ENCODE assay signal across 9 cellular contexts in genomic region chr11:66326261-66327111, GRCh38. TPM values are rescaled to one million over a fixed set of nuclear protein-coding genes. Genes with fewer than 3 reads are reported as not detected.
A peak's percentile ranks its signal among the peaks of the same experiment; 100 is the strongest.
DNase-seq lines count a peak whose midpoint lies in the region; ATAC-seq and TF ChIP-seq lines count a peak whose summit lies in the region.
"Had no signal": no experiment of that assay in that cellular context is flagged by ENCODE, and none has a peak within 500 bp of the region (broad histone marks: within the 10 kb centered on the region; RNA-seq: fewer than 3 reads in every experiment).

No MANE protein-coding gene starts in this region.

- H3K27me3 Mint-ChIP-seq in CD8-positive, alpha-beta memory T cell = peaks cover 0 to 3% of the 10 kb centered on the region in 2 donors

- H3K4me3 ChIP-seq in CD8-positive, alpha-beta memory T cell (ENCODE audit: low read length) = no peak overlapping the region
- no peak overlapping the region for H3K4me3 ChIP-seq in upper lobe of right lung

- H3K9me3 ChIP-seq in CD8-positive, alpha-beta memory T cell (ENCODE audit: low read length) = no peaks in the 10 kb centered on the region
- no peaks in the 10 kb centered on the region for H3K9me3 ChIP-seq in upper lobe of right lung

- peak overlapping the region in 3 of 7 donors; percentile 52 to 65 (median 65) for H3K4me3 Mint-ChIP-seq in CD8-positive, alpha-beta memory T cell

- CTCF ChIA-PET in CD8-positive, alpha-beta memory T cell (lab: Charles Lee) = interaction anchor here (1.1 to 4.0 kb wide), 3 partner anchors 9 to 59 kb away, joined by 3 to 47 read pairs (median 8); partner anchors contain the start of gene CD248
- CTCF ChIA-PET in RWPE1 (lab: Yijun Ruan, JAX) = interaction anchor here (0.5 to 3.7 kb wide), 3 partner anchors 9 to 37 kb away, joined by 3 to 25 read pairs (median 3); no protein-coding TSS in a partner anchor

- no peaks in the 10 kb centered on the region for H3K9me3 Mint-ChIP-seq in CD8-positive, alpha-beta memory T cell

- no peak for TF ChIP-seq CTCF in RWPE1 (conservative IDR thresholded peaks at IDR 0.05; ENCODE audit: low read depth)
- no peak for TF ChIP-seq CTCF in omental fat pad (IDR thresholded peaks at IDR 0.05)
- TF ChIP-seq CTCF in GM13977 (IDR thresholded peaks at IDR 0.05; ENCODE audit: extremely low read depth, insufficient read depth, missing control alignments) = no peak
- no peak for TF ChIP-seq CTCF in upper lobe of right lung (IDR thresholded peaks at IDR 0.05)

- DNase-seq in CD8-positive, alpha-beta memory T cell = peak in 1 of 5 donors; percentile 57
- DNase-seq in RWPE1 (ENCODE audit: low spot score) = no peak
- DNase-seq in epithelial cell of prostate (ENCODE audit: low read depth, low spot score) = no peak
- no peak for DNase-seq in omental fat pad (ENCODE audit: low spot score)
- no peak for DNase-seq in CD1c-positive myeloid dendritic cell (ENCODE audit: extremely low spot score)
- no peak for DNase-seq in GM13977 (ENCODE audit: low spot score)
- no peak for DNase-seq in NCI-H2029 (lab: John Stamatoyannopoulos, UW)
- no peak for DNase-seq in upper lobe of right lung

- peaks cover 42 to 55% (median 42%) of the 10 kb centered on the region in 3 donors for H3K4me1 Mint-ChIP-seq in CD8-positive, alpha-beta memory T cell

- intact Hi-C loops in upper lobe of right lung (cut with DNase I) = no loop called here

- H3K4me1 ChIP-seq in CD8-positive, alpha-beta memory T cell (ENCODE audit: insufficient read depth, low read length) = peaks cover 44% of the 10 kb centered on the region
- peaks cover 21% of the 10 kb centered on the region for H3K4me1 ChIP-seq in upper lobe of right lung

- H3K36me3 ChIP-seq in CD8-positive, alpha-beta memory T cell (ENCODE audit: insufficient read depth, low read length) = no peaks in the 10 kb centered on the region
- H3K36me3 ChIP-seq in upper lobe of right lung = no peaks in the 10 kb centered on the region

- POLR2A ChIA-PET in CD8-positive, alpha-beta memory T cell (lab: Charles Lee) = interaction anchor here (0.5 to 1.8 kb wide), 6 partner anchors 9 to 930 kb away, joined by 3 to 10 read pairs (median 5); partner anchors contain the start of gene CD248
- POLR2A ChIA-PET in RWPE1 (lab: Yijun Ruan, JAX; ENCODE audit: low non-redundant PET) = interaction anchor here (0.9 kb wide), 1 partner anchor 9 kb away, joined by 8 read pairs; no protein-coding TSS in a partner anchor

- no peaks in the 10 kb centered on the region for H3K27me3 ChIP-seq in CD8-positive, alpha-beta memory T cell (ENCODE audit: insufficient read depth, low read length, poor library complexity, severe bottlenecking)
- no peaks in the 10 kb centered on the region for H3K27me3 ChIP-seq in upper lobe of right lung

- in situ Hi-C loops in GM13977 (cut with MboI; ENCODE audit: low pct_unique_long_range_greater_than_20kb, low sequenced_read_pairs, unreplicated experiment) = no loop called here

- H3K27ac ChIP-seq in CD8-positive, alpha-beta memory T cell (ENCODE audit: low read depth, low read length) = no peak overlapping the region
- H3K27ac ChIP-seq in RWPE1 (peak overlapping the region; percentile 100), epithelial cell of prostate (peak overlapping the region; percentile 71), upper lobe of right lung (no peak overlapping the region)
- H3K27ac ChIP-seq: HL-60 had no signal

- peak overlapping the region; percentile 68 to 96 (median 84) for H3K27ac Mint-ChIP-seq in CD8-positive, alpha-beta memory T cell

- no peaks in the 10 kb centered on the region for H3K36me3 Mint-ChIP-seq in CD8-positive, alpha-beta memory T cell

- ATAC-seq in omental fat pad (ENCODE audit: low FRiP score) = peak; percentile 20
- no peak for ATAC-seq in upper lobe of right lung

RNA-seq across cellular contexts. Expression of gene CD248, which starts 9.6 kb away (rescaled TPM):
- 1 to 10 TPM; 2.9 to 3.1 TPM for total RNA-seq in CD8-positive, alpha-beta memory T cell
- polyA plus RNA-seq in CD8-positive, alpha-beta memory T cell = 18.9 TPM
- total RNA-seq in omental fat pad = 100 to 1,000 TPM in 1 of 4 donors, 10 to 100 TPM in 3; 43.2 to 107 (median 70.7) TPM
- total RNA-seq in upper lobe of right lung = 10.0 TPM

RNA-seq across cellular contexts. Expression of gene RIN1, which starts 9.7 kb away (rescaled TPM):
- total RNA-seq in CD8-positive, alpha-beta memory T cell = 1 to 10 TPM; 1.5 to 1.7 TPM
- polyA plus RNA-seq in CD8-positive, alpha-beta memory T cell = 2.3 TPM
- total RNA-seq in omental fat pad (10 to 100 TPM in 1 of 4 donors, 1 to 10 TPM in 3; 2.9 to 34.6 (median 3.6) TPM), upper lobe of right lung (7.4 TPM)

RNA-seq across cellular contexts. Expression of gene BRMS1, which starts 18.4 kb away (rescaled TPM):
- total RNA-seq in CD8-positive, alpha-beta memory T cell = 10 to 100 TPM; 66.1 to 66.5 TPM
- 76.4 TPM for polyA plus RNA-seq in CD8-positive, alpha-beta memory T cell
- 10 to 100 TPM; 36.7 to 59.2 (median 42.0) TPM for total RNA-seq in omental fat pad
- total RNA-seq in upper lobe of right lung = 32.1 TPM

RNA-seq across cellular contexts. Expression of gene B4GAT1, which starts 20.9 kb away (rescaled TPM):
- total RNA-seq in CD8-positive, alpha-beta memory T cell = 10 to 100 TPM; 11.1 to 13.0 TPM
- polyA plus RNA-seq in CD8-positive, alpha-beta memory T cell = 13.3 TPM
- total RNA-seq in omental fat pad = 10 to 100 TPM; 13.3 to 37.1 (median 21.1) TPM
- total RNA-seq in upper lobe of right lung = 27.4 TPM

RNA-seq across cellular contexts. Expression of gene TMEM151A, which starts 34.8 kb away (rescaled TPM):
- total RNA-seq in CD8-positive, alpha-beta memory T cell = not detected
- not detected for polyA plus RNA-seq in CD8-positive, alpha-beta memory T cell
- total RNA-seq in omental fat pad (10 to 100 TPM in 1 of 4 donors, 1 to 10 TPM in 2, not detected in 1; 1.6 to 14.8 (median 9.1) TPM), upper lobe of right lung (0.41 TPM)

Comparison
In these comparisons a context has a peak if more than half of its experiments do, and no peak if none do; other contexts are left out.
1. H3K27ac ChIP-seq: peak in RWPE1 (single experiment) and epithelial cell of prostate (single experiment); none in CD8-positive, alpha-beta memory T cell (single experiment) and upper lobe of right lung (single experiment).